Comparison of ENCODE assay signal across 8 cellular contexts in the genomic region with DNA sequence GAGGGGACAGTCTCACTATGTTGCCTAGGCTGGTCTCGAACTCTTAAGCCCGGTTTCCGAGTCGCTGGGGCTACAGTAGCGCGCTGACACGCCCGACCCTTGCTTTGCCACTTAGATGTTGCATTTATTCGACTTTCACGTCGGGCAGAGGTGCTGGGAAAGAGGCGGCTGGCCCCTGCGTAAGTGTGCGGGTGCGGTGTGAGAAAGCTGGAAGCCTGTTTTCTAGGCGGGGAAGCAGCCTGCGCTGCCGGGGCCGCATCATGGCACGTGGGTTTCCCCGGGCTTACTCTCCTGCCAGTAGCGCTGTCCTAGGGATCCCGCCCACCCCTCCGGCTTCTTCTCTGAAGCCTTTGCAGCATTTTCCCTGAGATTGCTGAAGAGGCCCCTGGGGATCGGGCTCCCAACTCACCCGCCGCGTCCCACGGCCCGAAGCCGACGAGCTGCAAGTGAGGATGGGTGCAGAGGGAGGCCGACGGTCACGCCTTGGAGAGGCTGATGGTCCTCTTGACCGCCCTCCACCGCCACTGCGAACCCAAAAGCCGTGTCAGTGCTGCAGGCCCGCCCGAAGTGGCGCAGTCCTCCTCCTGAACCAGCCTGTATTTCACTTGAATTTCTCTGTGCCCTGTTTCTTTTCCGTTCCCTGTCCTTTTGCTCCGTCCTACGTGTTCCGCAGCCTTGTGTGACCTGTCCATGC. TPM values are rescaled to one million over a fixed set of nuclear protein-coding genes. Genes with fewer than 3 reads are reported as not detected.
DNase-seq lines count a peak whose midpoint lies in the region; ATAC-seq lines count a peak whose summit lies in the region.

No MANE protein-coding gene starts in this region.

- H3K9me3 ChIP-seq in skeletal muscle satellite cell (replicated peaks; ENCODE audit: low read length), result no peaks in the 10 kb centered on the region

- peak; percentile 62 for DNase-seq in activated naive CD4-positive, alpha-beta T cell treated with Interleukin-2 at 50 U/mL for 16 hours
- no peak for DNase-seq in activated naive CD4-positive, alpha-beta T cell (lab: John Stamatoyannopoulos, UW)
- DNase-seq in NCI-H226 (peak; percentile 34), hepatic stellate cell (ENCODE audit: low spot score) (peak; percentile 55), T1000 (lab: John Stamatoyannopoulos, UW) (no peak)
- DNase-seq in activated naive CD8-positive, alpha-beta T cell treated with anti-CD3 and anti-CD28 coated beads for 36 hours, result peak; percentile 70

- peaks cover 18% of the 10 kb centered on the region for H3K27me3 Mint-ChIP-seq in activated naive CD8-positive, alpha-beta T cell treated with anti-CD3 and anti-CD28 coated beads for 36 hours

- peaks cover 8% of the 10 kb centered on the region for H3K4me1 ChIP-seq in skeletal muscle satellite cell (ENCODE audit: control insufficient read depth, insufficient read depth, low read length)

- peaks cover 39% of the 10 kb centered on the region for H3K4me1 Mint-ChIP-seq in activated naive CD8-positive, alpha-beta T cell treated with anti-CD3 and anti-CD28 coated beads for 36 hours

- peak overlapping the region; percentile 81 for H3K4me2 ChIP-seq in skeletal muscle satellite cell (ENCODE audit: low read length)

- H3K4me3 Mint-ChIP-seq in activated naive CD8-positive, alpha-beta T cell treated with anti-CD3 and anti-CD28 coated beads for 36 hours, result peak overlapping the region; percentile 82

- H3K27ac Mint-ChIP-seq in activated naive CD8-positive, alpha-beta T cell treated with anti-CD3 and anti-CD28 coated beads for 36 hours, result peak overlapping the region; percentile 70

- peaks cover 8% of the 10 kb centered on the region for H3K36me3 Mint-ChIP-seq in activated naive CD8-positive, alpha-beta T cell treated with anti-CD3 and anti-CD28 coated beads for 36 hours

- peak overlapping the region; percentile 65 for H3K4me3 ChIP-seq in skeletal muscle satellite cell (ENCODE audit: low read length)

- no peak for ATAC-seq in GM19395 (IDR thresholded peaks at IDR 0.05; ENCODE audit: unreplicated experiment)

- H3K9ac ChIP-seq in skeletal muscle satellite cell (ENCODE audit: low read depth, low read length), result no peak overlapping the region

- H3K9me3 Mint-ChIP-seq in activated naive CD8-positive, alpha-beta T cell treated with anti-CD3 and anti-CD28 coated beads for 36 hours, result peaks cover 2% of the 10 kb centered on the region

- H3K36me3 ChIP-seq in skeletal muscle satellite cell (ENCODE audit: insufficient read depth, low read length), result no peaks in the 10 kb centered on the region

- H3K27me3 ChIP-seq in skeletal muscle satellite cell (ENCODE audit: control insufficient read depth, insufficient read depth, low read length), result no peaks in the 10 kb centered on the region

RNA-seq across cellular contexts. Expression of a gene that starts 5.8 kb away (rescaled TPM):
- total RNA-seq in activated naive CD8-positive, alpha-beta T cell treated with anti-CD3 and anti-CD28 coated beads for 36 hours, result 10 to 100 TPM; 34.2 to 37.6 TPM
- total RNA-seq in skeletal muscle satellite cell (2012; rRNA removed), result 11.4 and 12.5 TPM in 2 replicates

RNA-seq across cellular contexts. Expression of a gene that starts 12.3 kb away (rescaled TPM):
- total RNA-seq in activated naive CD8-positive, alpha-beta T cell treated with anti-CD3 and anti-CD28 coated beads for 36 hours, result under 1 TPM; 0.62 to 0.68 TPM
- 4.6 and 6.8 TPM in 2 replicates for total RNA-seq in skeletal muscle satellite cell (2012; rRNA removed)

RNA-seq across cellular contexts. Expression of a gene that starts 26.4 kb away (rescaled TPM):
- 1,000 to 10,000 TPM; 2,517 to 2,594 TPM for total RNA-seq in activated naive CD8-positive, alpha-beta T cell treated with anti-CD3 and anti-CD28 coated beads for 36 hours
- total RNA-seq in skeletal muscle satellite cell (2012; rRNA removed), result 4,235 and 6,485 TPM in 2 replicates

RNA-seq across cellular contexts. Expression of a gene that starts 43.7 kb away (rescaled TPM):
- total RNA-seq in activated naive CD8-positive, alpha-beta T cell treated with anti-CD3 and anti-CD28 coated beads for 36 hours, result 10 to 100 TPM in 1 of 2 experiments, 1 to 10 TPM in 1; 9.6 to 11.2 TPM
- total RNA-seq in skeletal muscle satellite cell (2012; rRNA removed), result 5.2 and 10.1 TPM in 2 replicates

Comparison
In these comparisons a context has a peak if more than half of its experiments do, and no peak if none do; other contexts are left out.
1. DNase-seq: peak in activated naive CD4-positive, alpha-beta T cell treated with Interleukin-2 at 50 U/mL for 16 hours (single experiment), NCI-H226 (single experiment), activated naive CD8-positive, alpha-beta T cell treated with anti-CD3 and anti-CD28 coated beads for 36 hours (single experiment) and hepatic stellate cell (single experiment); none in activated naive CD4-positive, alpha-beta T cell (0 of 4) and T1000 (single experiment).